Comparison of ENCODE assay signal across 16 cellular contexts in genomic region chr19:4700573-4700970, GRCh38. TPM values are rescaled to one million over a fixed set of nuclear protein-coding genes. Genes with fewer than 3 reads are reported as not detected.
A peak's percentile ranks its signal among the peaks of the same experiment; 100 is the strongest.
DNase-seq lines count a peak whose midpoint lies in the region; ATAC-seq, FAIRE-seq and TF ChIP-seq lines count a peak whose summit lies in the region.
"Had no signal": no experiment of that assay in that cellular context is flagged by ENCODE, and none has a peak within 500 bp of the region (broad histone marks: within the 10 kb centered on the region; RNA-seq: fewer than 3 reads in every experiment).

No MANE protein-coding gene starts in this region.

- POLR2A ChIA-PET in WTC11 (lab: Charles Lee) = no interaction called here

- H3K36me3 Mint-ChIP-seq in WTC11 = peaks cover 31% of the 10 kb centered on the region
- peaks cover 91% of the 10 kb centered on the region for H3K36me3 Mint-ChIP-seq in activated T-cell treated with anti-CD3 and anti-CD28 coated beads, Interleukin-2, amount 50 U/mL, for 24 hours (ENCODE audit: low read depth)

- H3K27me3 ChIP-seq in BE2C (no peaks in the 10 kb centered on the region), Karpas-422 (ENCODE audit: low read length) (no peaks in the 10 kb centered on the region), keratinocyte (ENCODE audit: control insufficient read depth, extremely low read depth, insufficient read depth, low read length) (no peaks in the 10 kb centered on the region)

- H3K4me1 ChIP-seq in BE2C (no peaks in the 10 kb centered on the region), Karpas-422 (ENCODE audit: low read length) (peaks cover 12% of the 10 kb centered on the region), keratinocyte (ENCODE audit: control insufficient read depth, extremely low read depth, insufficient read depth, low read length) (peaks cover 53% of the 10 kb centered on the region)

- H3K9ac ChIP-seq in Karpas-422 (ENCODE audit: low read length) = no peak overlapping the region
- peak overlapping the region; percentile 50 for H3K9ac ChIP-seq in keratinocyte (ENCODE audit: control insufficient read depth, extremely low read depth, insufficient read depth, low read length)

- H3K9me2 ChIP-seq in Karpas-422 (replicated peaks; ENCODE audit: insufficient read depth, low read length) = no peaks in the 10 kb centered on the region

- ATAC-seq in WTC11 (peak; percentile 71), GM18868 (IDR thresholded peaks at IDR 0.05; ENCODE audit: unreplicated experiment) (no peak)
- ATAC-seq: SK-N-SH treated with all-trans-retinoic acid at 6 μM for 48 hours had no signal

- no peaks in the 10 kb centered on the region for H3K9me3 Mint-ChIP-seq in WTC11
- H3K9me3 Mint-ChIP-seq in activated T-cell treated with anti-CD3 and anti-CD28 coated beads, Interleukin-2, amount 50 U/mL, for 24 hours = no peaks in the 10 kb centered on the region

- H3K27me3 Mint-ChIP-seq in WTC11 (ENCODE audit: low read depth) = no peaks in the 10 kb centered on the region
- H3K27me3 Mint-ChIP-seq in activated T-cell treated with anti-CD3 and anti-CD28 coated beads, Interleukin-2, amount 50 U/mL, for 24 hours = no peaks in the 10 kb centered on the region

- H3K36me3 ChIP-seq in BE2C (peaks cover 76% of the 10 kb centered on the region), Karpas-422 (ENCODE audit: insufficient read depth, low read length) (0 out of 2 replicates have a peak, but pooled peaks cover 12% of the 10 kb centered on the region), keratinocyte (ENCODE audit: control insufficient read depth in 2 of 2, extremely low read depth in 1 of 2, insufficient read depth in 2 of 2, low read length in 2 of 2) (peaks cover 44 to 59% of the 10 kb centered on the region in 2 experiments)

- no peaks in the 10 kb centered on the region for H4K20me1 ChIP-seq in Karpas-422 (ENCODE audit: insufficient read depth, low read depth, low read length)
- H4K20me1 ChIP-seq in keratinocyte (ENCODE audit: control insufficient read depth, extremely low read depth, insufficient read depth, low read length) = no peaks in the 10 kb centered on the region

- H3K4me3 ChIP-seq in BE2C (ENCODE audit: low read depth, low read length) (no peak overlapping the region), Karpas-422 (ENCODE audit: low read length) (no peak overlapping the region), keratinocyte (ENCODE audit: control insufficient read depth in 2 of 3, extremely low read depth in 1 of 3, insufficient read depth in 2 of 3, low read depth in 1 of 3, low read length in 3 of 3) (no peak overlapping the region)

- CTCF ChIA-PET in WTC11 (lab: Charles Lee) = interaction anchor here (0.6 to 1.4 kb wide), 3 partner anchors 17 to 176 kb away, joined by 3 to 4 read pairs (median 4); no protein-coding TSS in a partner anchor

- H3K4me2 ChIP-seq in Karpas-422 (ENCODE audit: low read depth, low read length, poor library complexity, severe bottlenecking) = no peak overlapping the region
- peak overlapping the region; percentile 32 for H3K4me2 ChIP-seq in keratinocyte (ENCODE audit: control insufficient read depth, extremely low read depth, insufficient read depth, low read depth, low read length)

- H3K4me1 Mint-ChIP-seq in WTC11 = no peaks in the 10 kb centered on the region
- peaks cover 2% of the 10 kb centered on the region for H3K4me1 Mint-ChIP-seq in activated T-cell treated with anti-CD3 and anti-CD28 coated beads, Interleukin-2, amount 50 U/mL, for 24 hours (ENCODE audit: low read depth)

- no peaks in the 10 kb centered on the region for H3K9me3 ChIP-seq in BE2C
- no peaks in the 10 kb centered on the region for H3K9me3 ChIP-seq in Karpas-422 (ENCODE audit: low read length)
- no peaks in the 10 kb centered on the region for H3K9me3 ChIP-seq in keratinocyte (ENCODE audit: control insufficient read depth, low read depth, low read length)

- H3K79me2 ChIP-seq in Karpas-422 (ENCODE audit: low read length) = no peaks in the 10 kb centered on the region
- H3K79me2 ChIP-seq in keratinocyte (ENCODE audit: control insufficient read depth, insufficient read depth, low read length) = no peaks in the 10 kb centered on the region

- DNase-seq in BE2C (no peak), Karpas-422 (peak; percentile 69), WTC11 (ENCODE audit: low spot score) (peak; percentile 31), keratinocyte (ENCODE audit: low read depth, low spot score) (no peak), NCI-H1694 (lab: John Stamatoyannopoulos, UW) (no peak)
- no peak for DNase-seq in activated T-cell treated with anti-CD3 and anti-CD28 coated beads, Interleukin-2, amount 50 U/mL, for 24 hours
- no peak for DNase-seq in stimulated activated naive CD4-positive, alpha-beta T cell (lab: John Stamatoyannopoulos, UW)
- DNase-seq: C1 segment of cervical spinal cord, DMS 273 treated with DMSO at 0.1 percent for 48 hours, NCI-H1048, NCI-H1436 treated with DMSO at 0.1 percent for 48 hours, NCI-H2081, NCI-H510A treated with DMSO at 0.1 percent for 48 hours, SHP77 treated with DMSO at 0.1 percent for 48 hours had no signal

- H3K4me3 Mint-ChIP-seq in WTC11 = no peak overlapping the region
- no peak overlapping the region for H3K4me3 Mint-ChIP-seq in activated T-cell treated with anti-CD3 and anti-CD28 coated beads, Interleukin-2, amount 50 U/mL, for 24 hours

- H3K27ac Mint-ChIP-seq in WTC11 = no peak overlapping the region
- no peak overlapping the region for H3K27ac Mint-ChIP-seq in activated T-cell treated with anti-CD3 and anti-CD28 coated beads, Interleukin-2, amount 50 U/mL, for 24 hours

- no peak overlapping the region for H3K27ac ChIP-seq in Karpas-422 (ENCODE audit: low read length)
- peak overlapping the region; percentile 64 for H3K27ac ChIP-seq in keratinocyte (ENCODE audit: control insufficient read depth, insufficient read depth, low read length)

- FAIRE-seq in keratinocyte (lab: Jason Lieb, UNC) = no peak

- dilution Hi-C loops in keratinocyte (cut with MboI; ENCODE audit: extremely low pct_ligation_motif_present, low sequenced_read_pairs) = no loop called here

- no peaks in the 10 kb centered on the region for H3K9me1 ChIP-seq in keratinocyte (ENCODE audit: control insufficient read depth, extremely low read depth, insufficient read depth, low read length)

- no peak overlapping the region for H2AFZ ChIP-seq in Karpas-422 (ENCODE audit: low read length)
- no peak overlapping the region for H2AFZ ChIP-seq in keratinocyte (ENCODE audit: control insufficient read depth, low read length)

- TF ChIP-seq CTCF in BE2C (IDR thresholded peaks at IDR 0.05; ENCODE audit: low read depth, low read length) (0 out of 2 replicates have a peak, but pooled peaks have one; percentile 16), WTC11 (IDR thresholded peaks at IDR 0.05) (no peak), keratinocyte (optimal IDR thresholded peaks at IDR 0.05 in 1 of 3, IDR thresholded peaks at IDR 0.05 in 1 of 3, conservative IDR thresholded peaks at IDR 0.05 in 1 of 3; ENCODE audit: extremely low read depth in 1 of 3, insufficient read depth in 2 of 3, low read length in 3 of 3) (peak in 1 of 3 experiments; percentile 19)

TF ChIP-seq in WTC11, 78 proteins besides CTCF, POLR2A, EP300 and RAD21 (continues in another document):
- TF ChIP-seq FOXK1 (CRISPR knock-in tag; IDR thresholded peaks at IDR 0.05) (no peak), ZMAT4 (CRISPR knock-in tag; IDR thresholded peaks at IDR 0.05) (no peak), JUN (CRISPR knock-in tag; IDR thresholded peaks at IDR 0.05) (no peak), E2F1 (CRISPR knock-in tag; IDR thresholded peaks at IDR 0.05) (no peak), TP53 (CRISPR knock-in tag; IDR thresholded peaks at IDR 0.05) (no peak), JAZF1 (CRISPR knock-in tag; IDR thresholded peaks at IDR 0.05) (no peak), KAT7 (CRISPR knock-in tag; IDR thresholded peaks at IDR 0.05; ENCODE audit: borderline replicate concordance) (no peak), TCF7 (CRISPR knock-in tag; IDR thresholded peaks at IDR 0.05; ENCODE audit: low read depth) (no peak)

RNA-seq across cellular contexts. Expression of gene DPP9, which starts 23.1 kb away (rescaled TPM):
- 108 TPM for polyA plus RNA-seq in BE2C (2012; ENCODE audit: insufficient read depth, insufficient read length, low read depth)
- 26.8 and 34.8 TPM in 2 replicates for total RNA-seq in Karpas-422 (2014; rRNA removed; shearing (Covaris generic); ENCODE audit: low replicate concordance)
- total RNA-seq in WTC11 (2021) = 36.0 to 52.9 TPM (median 38.3 TPM) in 3 replicates
- polyA plus RNA-seq in keratinocyte = 17.1 to 23.3 TPM (median 19.2 TPM) in 3 replicates
- polyA plus RNA-seq in keratinocyte (2011; ENCODE audit: low read depth) = 32.5 TPM
- polyA plus RNA-seq in keratinocyte (2011; cell fraction: cytosol; rRNA removed) = 14.8 and 34.4 TPM in 2 replicates
- 51.5 and 64.6 TPM in 2 replicates for polyA plus RNA-seq in keratinocyte (2011; cell fraction: nucleus; rRNA removed)
- 24.1 and 106 TPM in 2 replicates for polyA plus RNA-seq in keratinocyte (2012; ENCODE audit: low replicate concordance)
- 18.7 to 149 TPM (median 27.5 TPM) in 3 replicates for polyA minus RNA-seq in keratinocyte
- polyA minus RNA-seq in keratinocyte (2011; cell fraction: cytosol; rRNA and poly(A)+ RNA removed) = 49.1 TPM
- polyA minus RNA-seq in keratinocyte (2011; cell fraction: nucleus; rRNA and poly(A)+ RNA removed) = 63.1 and 89.1 TPM in 2 replicates

RNA-seq across cellular contexts. Expression of gene MYDGF, which starts 30.4 kb away (rescaled TPM):
- polyA plus RNA-seq in BE2C (2012; ENCODE audit: insufficient read depth, insufficient read length, low read depth) = 319 TPM
- 30.8 and 63.4 TPM in 2 replicates for total RNA-seq in Karpas-422 (2014; rRNA removed; shearing (Covaris generic); ENCODE audit: low replicate concordance)
- total RNA-seq in WTC11 (2021) = 54.2 to 59.1 TPM (median 58.2 TPM) in 3 replicates
- 80.3 to 141 TPM (median 85.9 TPM) in 3 replicates for polyA plus RNA-seq in keratinocyte
- polyA plus RNA-seq in keratinocyte (2011; ENCODE audit: low read depth) = 17.6 TPM
- 54.8 and 110 TPM in 2 replicates for polyA plus RNA-seq in keratinocyte (2011; cell fraction: cytosol; rRNA removed)
- polyA plus RNA-seq in keratinocyte (2011; cell fraction: nucleus; rRNA removed) = 95.6 and 133 TPM in 2 replicates
- 123 and 217 TPM in 2 replicates for polyA plus RNA-seq in keratinocyte (2012; ENCODE audit: low replicate concordance)
- 25.0 to 71.5 TPM (median 35.6 TPM) in 3 replicates for polyA minus RNA-seq in keratinocyte
- polyA minus RNA-seq in keratinocyte (2011; cell fraction: cytosol; rRNA and poly(A)+ RNA removed) = 79.0 TPM
- 40.6 and 42.4 TPM in 2 replicates for polyA minus RNA-seq in keratinocyte (2011; cell fraction: nucleus; rRNA and poly(A)+ RNA removed)

Comparison
In these comparisons a context has a peak if more than half of its experiments do, and no peak if none do; other contexts are left out.
1. DNase-seq: peak in Karpas-422 (single experiment) and WTC11 (single experiment); none in BE2C (single experiment), keratinocyte (single experiment), activated T-cell treated with anti-CD3 and anti-CD28 coated beads, Interleukin-2, amount 50 U/mL, for 24 hours (single experiment), stimulated activated naive CD4-positive, alpha-beta T cell (0 of 6) and NCI-H1694 (single experiment).